Comparison of ENCODE assay signal across 8 cellular contexts in genomic region chr6:47477497-47478232, GRCh38. TPM values are rescaled to one million over a fixed set of nuclear protein-coding genes. Genes with fewer than 3 reads are reported as not detected.
DNase-seq lines count a peak whose midpoint lies in the region; ATAC-seq and TF ChIP-seq lines count a peak whose summit lies in the region.

Gene CD2AP, plus strand, starts transcription at chr6:47477789. Its CDS starts 456 bp downstream, at chr6:47478245.

- H3K27me3 ChIP-seq in testis: no peaks in the 10 kb centered on the region

- no peaks in the 10 kb centered on the region for H3K9me3 ChIP-seq in testis

- DNase-seq in GM12865 (ENCODE audit: low read depth) (peak; percentile 96), NCI-H1092 (lab: John Stamatoyannopoulos, UW) (peak; percentile 90), SKM-1 (lab: John Stamatoyannopoulos, UW; ENCODE audit: unreplicated experiment) (peak; percentile 57), glomerular endothelial cell (ENCODE audit: extremely low read depth, low read depth, low spot score) (no peak), omental fat pad (ENCODE audit: low spot score) (peak; percentile 62), testis (peak; percentile 94)
- peak; percentile 78 to 84 for DNase-seq in activated naive CD4-positive, alpha-beta T cell treated with anti-CD3 and anti-CD28 coated beads, Interleukin-2, amount 50 U/mL, for 72 hours (ENCODE audit: low spot score in 2 of 2)

- H3K27ac ChIP-seq in testis: peak within 1 kb of the TSS; percentile 99

- intact Hi-C loops in testis (cut with DNase I; ENCODE audit: low total_unique reads): no loop called here

- TF ChIP-seq POLR2A in testis (IDR thresholded peaks at IDR 0.05): peak; percentile 13

- peak; percentile 9 for TF ChIP-seq CTCF in GM12865 (IDR thresholded peaks at IDR 0.05; ENCODE audit: insufficient read depth, low read depth, low read length, missing control alignments)
- TF ChIP-seq CTCF in omental fat pad (IDR thresholded peaks at IDR 0.05): no peak
- no peak for TF ChIP-seq CTCF in testis (IDR thresholded peaks at IDR 0.05)

- H3K4me1 ChIP-seq in testis: peaks cover 4% of the 10 kb centered on the region

- H3K36me3 ChIP-seq in testis (ENCODE audit: low read depth, missing control alignments): no peaks in the 10 kb centered on the region

- no peaks in the 10 kb centered on the region for H3K9me3 Mint-ChIP-seq in activated naive CD4-positive, alpha-beta T cell treated with anti-CD3 and anti-CD28 coated beads, Interleukin-2, amount 50 U/mL, for 72 hours

- H3K4me3 ChIP-seq in GM12865 (ENCODE audit: low read depth, low read length) (peak within 1 kb of the TSS; percentile 90), testis (peak within 1 kb of the TSS; percentile 98 to 100)

- 0% methylated on average over 3 to 47 of the region's 83 CpGs for WGBS in testis, 2 donors

- peak within 1 kb of the TSS; percentile 93 to 96 for H3K27ac Mint-ChIP-seq in activated naive CD4-positive, alpha-beta T cell treated with anti-CD3 and anti-CD28 coated beads, Interleukin-2, amount 50 U/mL, for 72 hours

- peaks cover 7 to 15% of the 10 kb centered on the region in 2 donors for H3K36me3 Mint-ChIP-seq in activated naive CD4-positive, alpha-beta T cell treated with anti-CD3 and anti-CD28 coated beads, Interleukin-2, amount 50 U/mL, for 72 hours

- ATAC-seq in HG02610 (IDR thresholded peaks at IDR 0.05; ENCODE audit: unreplicated experiment) (peak; percentile 76), omental fat pad (ENCODE audit: low FRiP score) (peak; percentile 87)
- ATAC-seq in activated naive CD4-positive, alpha-beta T cell treated with anti-CD3 and anti-CD28 coated beads, Interleukin-2, amount 50 U/mL, for 72 hours: peak; percentile 87 to 89

RNA-seq across cellular contexts. Expression of gene CD2AP, which starts in this region (rescaled TPM):
- 10 to 100 TPM; 17.9 to 32.6 TPM for total RNA-seq in activated naive CD4-positive, alpha-beta T cell treated with anti-CD3 and anti-CD28 coated beads, Interleukin-2, amount 50 U/mL, for 72 hours
- total RNA-seq in glomerular endothelial cell (31.0 and 45.9 TPM in 2 replicates), omental fat pad (10 to 100 TPM; 21.1 to 27.3 (median 22.9) TPM), testis (10 to 100 TPM; 33.5 to 35.7 TPM)
- 10.4 TPM for polyA plus RNA-seq in testis (ENCODE audit: insufficient read depth, low read depth, low replicate concordance)
